Comparison of ENCODE assay signal across 1 cellular context in the genomic region with DNA sequence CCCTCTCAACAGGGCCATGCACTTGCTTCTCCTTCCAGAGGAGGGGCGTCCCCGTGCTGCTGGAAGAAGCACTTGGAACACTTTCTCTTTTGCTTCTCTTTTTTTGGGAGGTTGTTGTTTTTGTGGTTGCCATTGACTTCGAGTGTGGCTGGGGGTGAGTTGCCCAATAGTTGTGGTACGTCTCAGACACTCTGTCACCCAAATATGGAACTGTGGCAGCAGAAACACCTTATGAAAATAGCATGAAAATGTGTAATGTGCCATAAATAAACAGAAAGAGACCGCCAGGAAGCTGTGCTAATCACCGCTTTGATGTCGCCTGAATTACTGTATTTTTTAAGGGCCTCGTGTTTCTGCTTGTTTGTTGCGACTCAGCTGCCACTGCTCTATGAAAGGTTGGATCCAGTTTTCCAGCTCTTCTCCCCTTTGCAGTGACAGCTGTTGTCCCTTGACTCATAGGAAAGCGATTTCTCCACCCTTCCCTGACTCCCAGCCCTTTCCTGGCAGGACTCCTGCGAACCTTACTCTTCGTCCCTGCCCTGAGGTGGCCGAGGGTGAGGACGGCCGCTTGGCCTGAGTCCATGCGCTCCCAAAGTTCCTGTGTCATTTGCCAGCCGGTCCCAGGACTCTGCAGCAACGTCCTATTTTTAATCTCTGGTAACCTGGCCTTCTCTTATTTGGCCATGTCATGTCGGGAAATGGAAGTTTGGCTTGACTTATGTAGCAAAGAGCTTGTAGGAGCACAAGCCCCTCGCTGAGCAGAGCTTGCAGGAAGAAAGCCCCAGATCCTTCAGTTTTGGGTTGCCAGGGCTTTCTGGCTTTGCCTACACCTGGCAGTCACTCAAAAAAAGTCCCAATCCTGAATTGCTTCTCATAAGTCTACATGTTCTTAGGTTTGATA.
TF ChIP-seq lines count a peak whose summit lies in the region.

No MANE protein-coding gene starts in this region.

TF ChIP-seq in SK-N-SH, 30 proteins besides CTCF, POLR2A, EP300 and RAD21 (continued from another document):
- TF ChIP-seq, protein P1, sequence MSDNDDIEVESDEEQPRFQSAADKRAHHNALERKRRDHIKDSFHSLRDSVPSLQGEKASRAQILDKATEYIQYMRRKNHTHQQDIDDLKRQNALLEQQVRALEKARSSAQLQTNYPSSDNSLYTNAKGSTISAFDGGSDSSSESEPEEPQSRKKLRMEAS (IDR thresholded peaks at IDR 0.05; ENCODE audit: low read depth) = no peak
TF ChIP-seq in SK-N-SH: peak in this region for 0.
